In genomic region chr4:166021617-166022016, GRCh38 we compare ENCODE assay signal across 26 cellular contexts.
"Had no signal": no experiment of that assay in that cellular context is flagged by ENCODE, and none has a peak within 500 bp of the region (broad histone marks: within the 10 kb centered on the region; RNA-seq: fewer than 3 reads in every experiment).

No MANE protein-coding gene starts in this region.

- H3K27me3 ChIP-seq: colonic mucosa, esophagus squamous epithelium, gastrocnemius medialis, hepatocyte, left lung had no signal

- H3K9me3 ChIP-seq: colonic mucosa, esophagus squamous epithelium, gastrocnemius medialis, lower lobe of right lung, mucosa of descending colon had no signal

- FAIRE-seq: endometrium, islet of Langerhans, keratinocyte had no signal

- H3K4me1 ChIP-seq: colonic mucosa, esophagus squamous epithelium, gastrocnemius medialis, left lung, lower lobe of right lung had no signal

- H3K36me3 ChIP-seq: colonic mucosa, esophagus squamous epithelium, gastrocnemius medialis, left lung, lower lobe of right lung had no signal

- H3K4me3 ChIP-seq: colonic mucosa, esophagus squamous epithelium, gastrocnemius medialis, hepatocyte, left lung, lower lobe of right lung, mucosa of descending colon had no signal

- ATAC-seq: effector memory CD8-positive, alpha-beta T cell; esophagus mucosa; gastrocnemius medialis; left lung; left ventricle myocardium superior; lower lobe of right lung; mucosa of descending colon had no signal

- DNase-seq: colonic mucosa; cortex of kidney; effector CD8-positive, alpha-beta T cell; effector memory CD8-positive, alpha-beta T cell; endodermal cell; erythroblast; esophagus squamous epithelium; foreskin fibroblast; foreskin melanocyte; gastrocnemius medialis; glutamatergic neuron; head of caudate nucleus; hypothalamus; left cardiac atrium; left ventricle myocardium superior; lower lobe of right lung; mesenchymal stem cell; mucosa of descending colon; naive B cell had no signal

- H3K27ac ChIP-seq: colonic mucosa, epithelial cell of prostate, esophagus squamous epithelium, gastrocnemius medialis, hepatocyte, left lung, lower lobe of right lung had no signal
